1 cellular context compared by ENCODE assay signal in the genomic region with DNA sequence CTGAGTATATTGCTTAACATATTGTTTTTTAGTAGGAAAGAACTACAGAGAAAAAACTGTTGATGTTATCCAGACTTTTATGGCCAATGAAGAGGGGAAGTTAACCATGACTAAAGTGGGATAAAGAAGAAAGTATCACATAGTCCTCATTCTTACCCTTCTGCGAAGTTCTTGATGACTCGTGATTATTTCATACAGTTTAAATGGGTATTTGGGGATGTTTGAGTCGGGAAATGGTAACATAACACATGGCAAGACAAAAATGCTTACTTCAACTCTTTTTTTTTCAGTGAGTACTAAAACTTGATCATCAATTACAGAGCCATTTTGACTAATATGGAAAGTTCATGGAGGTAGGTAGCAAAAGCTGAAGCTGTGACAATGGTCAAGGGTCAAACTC.
TF ChIP-seq lines count a peak whose summit lies in the region.

No MANE protein-coding gene starts in this region.

TF ChIP-seq in GM12878, 131 proteins besides CTCF, POLR2A, EP300 and RAD21:
- TF ChIP-seq KDM1A (IDR thresholded peaks at IDR 0.05; ENCODE audit: borderline replicate concordance) (no peak), MTA2 (IDR thresholded peaks at IDR 0.05; ENCODE audit: low read depth) (no peak), TCF12 (IDR thresholded peaks at IDR 0.05; ENCODE audit: low read depth, low read length) (no peak), CHD4 (IDR thresholded peaks at IDR 0.05) (no peak), ZZZ3 (IDR thresholded peaks at IDR 0.05; ENCODE audit: control insufficient read depth, insufficient read length, low read depth) (no peak), GABPA (IDR thresholded peaks at IDR 0.05; ENCODE audit: low read depth) (no peak), NR2F1 (conservative IDR thresholded peaks at IDR 0.05) (no peak), NFIC (IDR thresholded peaks at IDR 0.05; ENCODE audit: low read depth, low read length) (no peak), NR2C2 (IDR thresholded peaks at IDR 0.05; ENCODE audit: borderline replicate concordance, control insufficient read depth, insufficient read length, low read depth) (no peak), RBBP5 (conservative IDR thresholded peaks at IDR 0.05) (no peak), ETV6 (conservative IDR thresholded peaks at IDR 0.05 in 1 of 2, IDR thresholded peaks at IDR 0.05 in 1 of 2; ENCODE audit: borderline replicate concordance in 1 of 2, low read depth in 1 of 2) (no peak)
- TF ChIP-seq, protein P1, sequence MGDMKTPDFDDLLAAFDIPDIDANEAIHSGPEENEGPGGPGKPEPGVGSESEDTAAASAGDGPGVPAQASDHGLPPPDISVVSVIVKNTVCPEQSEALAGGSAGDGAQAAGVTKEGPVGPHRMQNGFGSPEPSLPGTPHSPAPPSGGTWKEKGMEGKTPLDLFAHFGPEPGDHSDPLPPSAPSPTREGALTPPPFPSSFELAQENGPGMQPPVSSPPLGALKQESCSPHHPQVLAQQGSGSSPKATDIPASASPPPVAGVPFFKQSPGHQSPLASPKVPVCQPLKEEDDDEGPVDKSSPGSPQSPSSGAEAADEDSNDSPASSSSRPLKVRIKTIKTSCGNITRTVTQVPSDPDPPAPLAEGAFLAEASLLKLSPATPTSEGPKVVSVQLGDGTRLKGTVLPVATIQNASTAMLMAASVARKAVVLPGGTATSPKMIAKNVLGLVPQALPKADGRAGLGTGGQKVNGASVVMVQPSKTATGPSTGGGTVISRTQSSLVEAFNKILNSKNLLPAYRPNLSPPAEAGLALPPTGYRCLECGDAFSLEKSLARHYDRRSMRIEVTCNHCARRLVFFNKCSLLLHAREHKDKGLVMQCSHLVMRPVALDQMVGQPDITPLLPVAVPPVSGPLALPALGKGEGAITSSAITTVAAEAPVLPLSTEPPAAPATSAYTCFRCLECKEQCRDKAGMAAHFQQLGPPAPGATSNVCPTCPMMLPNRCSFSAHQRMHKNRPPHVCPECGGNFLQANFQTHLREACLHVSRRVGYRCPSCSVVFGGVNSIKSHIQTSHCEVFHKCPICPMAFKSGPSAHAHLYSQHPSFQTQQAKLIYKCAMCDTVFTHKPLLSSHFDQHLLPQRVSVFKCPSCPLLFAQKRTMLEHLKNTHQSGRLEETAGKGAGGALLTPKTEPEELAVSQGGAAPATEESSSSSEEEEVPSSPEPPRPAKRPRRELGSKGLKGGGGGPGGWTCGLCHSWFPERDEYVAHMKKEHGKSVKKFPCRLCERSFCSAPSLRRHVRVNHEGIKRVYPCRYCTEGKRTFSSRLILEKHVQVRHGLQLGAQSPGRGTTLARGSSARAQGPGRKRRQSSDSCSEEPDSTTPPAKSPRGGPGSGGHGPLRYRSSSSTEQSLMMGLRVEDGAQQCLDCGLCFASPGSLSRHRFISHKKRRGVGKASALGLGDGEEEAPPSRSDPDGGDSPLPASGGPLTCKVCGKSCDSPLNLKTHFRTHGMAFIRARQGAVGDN (IDR thresholded peaks at IDR 0.05): no peak
- TF ChIP-seq, protein P2, sequence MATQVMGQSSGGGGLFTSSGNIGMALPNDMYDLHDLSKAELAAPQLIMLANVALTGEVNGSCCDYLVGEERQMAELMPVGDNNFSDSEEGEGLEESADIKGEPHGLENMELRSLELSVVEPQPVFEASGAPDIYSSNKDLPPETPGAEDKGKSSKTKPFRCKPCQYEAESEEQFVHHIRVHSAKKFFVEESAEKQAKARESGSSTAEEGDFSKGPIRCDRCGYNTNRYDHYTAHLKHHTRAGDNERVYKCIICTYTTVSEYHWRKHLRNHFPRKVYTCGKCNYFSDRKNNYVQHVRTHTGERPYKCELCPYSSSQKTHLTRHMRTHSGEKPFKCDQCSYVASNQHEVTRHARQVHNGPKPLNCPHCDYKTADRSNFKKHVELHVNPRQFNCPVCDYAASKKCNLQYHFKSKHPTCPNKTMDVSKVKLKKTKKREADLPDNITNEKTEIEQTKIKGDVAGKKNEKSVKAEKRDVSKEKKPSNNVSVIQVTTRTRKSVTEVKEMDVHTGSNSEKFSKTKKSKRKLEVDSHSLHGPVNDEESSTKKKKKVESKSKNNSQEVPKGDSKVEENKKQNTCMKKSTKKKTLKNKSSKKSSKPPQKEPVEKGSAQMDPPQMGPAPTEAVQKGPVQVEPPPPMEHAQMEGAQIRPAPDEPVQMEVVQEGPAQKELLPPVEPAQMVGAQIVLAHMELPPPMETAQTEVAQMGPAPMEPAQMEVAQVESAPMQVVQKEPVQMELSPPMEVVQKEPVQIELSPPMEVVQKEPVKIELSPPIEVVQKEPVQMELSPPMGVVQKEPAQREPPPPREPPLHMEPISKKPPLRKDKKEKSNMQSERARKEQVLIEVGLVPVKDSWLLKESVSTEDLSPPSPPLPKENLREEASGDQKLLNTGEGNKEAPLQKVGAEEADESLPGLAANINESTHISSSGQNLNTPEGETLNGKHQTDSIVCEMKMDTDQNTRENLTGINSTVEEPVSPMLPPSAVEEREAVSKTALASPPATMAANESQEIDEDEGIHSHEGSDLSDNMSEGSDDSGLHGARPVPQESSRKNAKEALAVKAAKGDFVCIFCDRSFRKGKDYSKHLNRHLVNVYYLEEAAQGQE (IDR thresholded peaks at IDR 0.05; ENCODE audit: low read depth, low read length): no peak
- TF ChIP-seq, protein P3, sequence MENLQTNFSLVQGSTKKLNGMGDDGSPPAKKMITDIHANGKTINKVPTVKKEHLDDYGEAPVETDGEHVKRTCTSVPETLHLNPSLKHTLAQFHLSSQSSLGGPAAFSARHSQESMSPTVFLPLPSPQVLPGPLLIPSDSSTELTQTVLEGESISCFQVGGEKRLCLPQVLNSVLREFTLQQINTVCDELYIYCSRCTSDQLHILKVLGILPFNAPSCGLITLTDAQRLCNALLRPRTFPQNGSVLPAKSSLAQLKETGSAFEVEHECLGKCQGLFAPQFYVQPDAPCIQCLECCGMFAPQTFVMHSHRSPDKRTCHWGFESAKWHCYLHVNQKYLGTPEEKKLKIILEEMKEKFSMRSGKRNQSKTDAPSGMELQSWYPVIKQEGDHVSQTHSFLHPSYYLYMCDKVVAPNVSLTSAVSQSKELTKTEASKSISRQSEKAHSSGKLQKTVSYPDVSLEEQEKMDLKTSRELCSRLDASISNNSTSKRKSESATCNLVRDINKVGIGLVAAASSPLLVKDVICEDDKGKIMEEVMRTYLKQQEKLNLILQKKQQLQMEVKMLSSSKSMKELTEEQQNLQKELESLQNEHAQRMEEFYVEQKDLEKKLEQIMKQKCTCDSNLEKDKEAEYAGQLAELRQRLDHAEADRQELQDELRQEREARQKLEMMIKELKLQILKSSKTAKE (IDR thresholded peaks at IDR 0.05; ENCODE audit: low read depth, poor library complexity, severe bottlenecking): no peak
- TF ChIP-seq, protein P4, sequence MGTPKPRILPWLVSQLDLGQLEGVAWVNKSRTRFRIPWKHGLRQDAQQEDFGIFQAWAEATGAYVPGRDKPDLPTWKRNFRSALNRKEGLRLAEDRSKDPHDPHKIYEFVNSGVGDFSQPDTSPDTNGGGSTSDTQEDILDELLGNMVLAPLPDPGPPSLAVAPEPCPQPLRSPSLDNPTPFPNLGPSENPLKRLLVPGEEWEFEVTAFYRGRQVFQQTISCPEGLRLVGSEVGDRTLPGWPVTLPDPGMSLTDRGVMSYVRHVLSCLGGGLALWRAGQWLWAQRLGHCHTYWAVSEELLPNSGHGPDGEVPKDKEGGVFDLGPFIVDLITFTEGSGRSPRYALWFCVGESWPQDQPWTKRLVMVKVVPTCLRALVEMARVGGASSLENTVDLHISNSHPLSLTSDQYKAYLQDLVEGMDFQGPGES (IDR thresholded peaks at IDR 0.05): no peak
- TF ChIP-seq, protein P5, sequence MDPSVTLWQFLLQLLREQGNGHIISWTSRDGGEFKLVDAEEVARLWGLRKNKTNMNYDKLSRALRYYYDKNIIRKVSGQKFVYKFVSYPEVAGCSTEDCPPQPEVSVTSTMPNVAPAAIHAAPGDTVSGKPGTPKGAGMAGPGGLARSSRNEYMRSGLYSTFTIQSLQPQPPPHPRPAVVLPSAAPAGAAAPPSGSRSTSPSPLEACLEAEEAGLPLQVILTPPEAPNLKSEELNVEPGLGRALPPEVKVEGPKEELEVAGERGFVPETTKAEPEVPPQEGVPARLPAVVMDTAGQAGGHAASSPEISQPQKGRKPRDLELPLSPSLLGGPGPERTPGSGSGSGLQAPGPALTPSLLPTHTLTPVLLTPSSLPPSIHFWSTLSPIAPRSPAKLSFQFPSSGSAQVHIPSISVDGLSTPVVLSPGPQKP (IDR thresholded peaks at IDR 0.05; ENCODE audit: low read depth, low read length): no peak
